In genomic region chr2:168454737-168455691, GRCh38 we compare ENCODE assay signal across 11 cellular contexts. TPM values are rescaled to one million over a fixed set of nuclear protein-coding genes. Genes with fewer than 3 reads are reported as not detected.
DNase-seq lines count a peak whose midpoint lies in the region; ATAC-seq and TF ChIP-seq lines count a peak whose summit lies in the region.
"Had no signal": no experiment of that assay in that cellular context is flagged by ENCODE, and none has a peak within 500 bp of the region (broad histone marks: within the 10 kb centered on the region; RNA-seq: fewer than 3 reads in every experiment).

No MANE protein-coding gene starts in this region.

- peaks cover 26% of the 10 kb centered on the region for H3K4me1 Mint-ChIP-seq in mesothelial cell of epicardium

- BruUV-seq in HCT116 (replicated peaks; lab: Mats Ljungman, UMichigan) = TSS peak; percentile 83

- no peak overlapping the region for H2BK15ac ChIP-seq in mesendoderm (replicated peaks; ENCODE audit: low read depth)

- H3K9me3 Mint-ChIP-seq in mesothelial cell of epicardium = no peaks in the 10 kb centered on the region
- H3K9me3 Mint-ChIP-seq: dendritic cell treated with granulocyte-macrophage colony-stimulating factor and Interleukin-4, amounts not matched to agents 40 ng/mL and 50 ng/mL, for 4 days; stimulated activated naive B cell treated with anti-CD40 and anti-IgM and Interleukin-4, amounts not matched to agents 10 μg/mL and 1 μg/mL and 100 μg/mL, for 72 hours; WTC11 had no signal

- no peak for ATAC-seq in HCT116

- peak overlapping the region; percentile 85 for H3K18ac ChIP-seq in mesendoderm (ENCODE audit: low read length)

- POLR2A ChIA-PET in HCT116 (lab: Charles Lee) = interaction anchor here (0.7 kb wide), 1 partner anchor 1365 kb away, joined by 4 read pairs; no protein-coding TSS in a partner anchor

- RAD21 ChIA-PET in HCT116 (lab: Charles Lee; ENCODE audit: low non-redundant PET in 1 of 2, low total read pairs in 2 of 2, uncharacterized antibody in 2 of 2, unreplicated experiment in 2 of 2) = no interaction called here

- no peak overlapping the region for H4K8ac ChIP-seq in mesendoderm (ENCODE audit: low read depth, low read length)

- WGBS in mesendoderm (ENCODE audit: extremely low coverage, insufficient coverage, low lambda C conversion rate) = no CpG with 5 or more reads among the region's 7 CpGs

- H3K4me2 ChIP-seq in HCT116 (ENCODE audit: low read length) (peak overlapping the region; percentile 80), mesendoderm (ENCODE audit: low read length) (peak overlapping the region; percentile 17), Karpas-422 (ENCODE audit: low read depth, low read length, poor library complexity, severe bottlenecking) (no peak overlapping the region)

- no peak overlapping the region for H2AK5ac ChIP-seq in mesendoderm (ENCODE audit: low read length)

- peaks cover 2% of the 10 kb centered on the region for H3K79me1 ChIP-seq in mesendoderm (ENCODE audit: low read length)

- no peak overlapping the region for H3K27ac ChIP-seq in ACC112 (ENCODE audit: low read depth, low read length)
- H3K27ac ChIP-seq in HCT116 (ENCODE audit: low read depth, low read length) = no peak overlapping the region
- no peak overlapping the region for H3K27ac ChIP-seq in mesendoderm (ENCODE audit: low read depth, low read length)
- H3K27ac ChIP-seq in Karpas-422 (ENCODE audit: low read length) = no peak overlapping the region

- H3K56ac ChIP-seq in mesendoderm (ENCODE audit: low read length) = peak overlapping the region; percentile 91

- H3K23ac ChIP-seq in mesendoderm (ENCODE audit: low read length) = no peak overlapping the region

- H3K36me3 Mint-ChIP-seq in mesothelial cell of epicardium = no peaks in the 10 kb centered on the region
- H3K36me3 Mint-ChIP-seq: WTC11 had no signal

- no peak overlapping the region for H4K5ac ChIP-seq in mesendoderm (ENCODE audit: low read length)

- H3K79me2 ChIP-seq in ACC112 (ENCODE audit: control insufficient read depth, insufficient read depth, low read length, unreplicated experiment) (peaks cover 36% of the 10 kb centered on the region), HCT116 (ENCODE audit: insufficient read depth, low read length) (peaks cover 32% of the 10 kb centered on the region), mesendoderm (ENCODE audit: control insufficient read depth, insufficient read depth, low read length) (peaks cover 16% of the 10 kb centered on the region), Karpas-422 (ENCODE audit: low read length) (no peaks in the 10 kb centered on the region)

- no peak overlapping the region for H3K27ac Mint-ChIP-seq in mesothelial cell of epicardium
- H3K27ac Mint-ChIP-seq: dendritic cell treated with granulocyte-macrophage colony-stimulating factor and Interleukin-4, amounts not matched to agents 40 ng/mL and 50 ng/mL, for 4 days; WTC11 had no signal

- H3K36me3 ChIP-seq in ACC112 (ENCODE audit: insufficient read depth, low read length) (no peaks in the 10 kb centered on the region), HCT116 (ENCODE audit: control insufficient read depth in 1 of 2, insufficient read depth in 2 of 2, low read length in 2 of 2) (no peaks in the 10 kb centered on the region), mesendoderm (ENCODE audit: control insufficient read depth, insufficient read depth, low read length) (no peaks in the 10 kb centered on the region), Karpas-422 (ENCODE audit: insufficient read depth, low read length) (no peaks in the 10 kb centered on the region)

- TF ChIP-seq CTCF in HCT116 (IDR thresholded peaks at IDR 0.05 in 2 of 3, conservative IDR thresholded peaks at IDR 0.05 in 1 of 3; ENCODE audit: borderline replicate concordance in 1 of 3, insufficient read depth in 1 of 3, low read depth in 2 of 3, low read length in 2 of 3) (no peak), astrocyte of the spinal cord (IDR thresholded peaks at IDR 0.05; ENCODE audit: low read depth, low read length) (no peak), mesothelial cell of epicardium (IDR thresholded peaks at IDR 0.05; ENCODE audit: unreplicated experiment) (no peak)

- H3K4me3 ChIP-seq in ACC112 (ENCODE audit: low read depth, low read length) (peak overlapping the region; percentile 98), HCT116 (replicated peaks in 1 of 2; ENCODE audit: low read depth in 1 of 2, low read length in 2 of 2) (peak overlapping the region; percentile 45 to 78), astrocyte of the spinal cord (ENCODE audit: low read depth, low read length) (peak overlapping the region; percentile 56), mesendoderm (ENCODE audit: low read length) (no peak overlapping the region), Karpas-422 (ENCODE audit: low read length) (no peak overlapping the region)

- H2BK120ac ChIP-seq in mesendoderm (ENCODE audit: low read depth, low read length) = no peak overlapping the region

- DNase-seq in HCT116 (ENCODE audit: low read depth, low spot score) (no peak), astrocyte of the spinal cord (ENCODE audit: low read depth, low spot score) (no peak), mesendoderm (no peak), NCI-H226 (no peak), mesothelial cell of epicardium (ENCODE audit: low spot score in 2 of 2, unreplicated experiment in 2 of 2) (no peak), NCI-H1105 treated with DMSO at 0.1 percent for 48 hours (lab: John Stamatoyannopoulos, UW) (no peak), Karpas-422 (no peak)

- peak overlapping the region; percentile 73 for H3K9ac ChIP-seq in HCT116 (ENCODE audit: low read length)
- peak overlapping the region; percentile 73 for H3K9ac ChIP-seq in mesendoderm (ENCODE audit: low read length)
- H3K9ac ChIP-seq in Karpas-422 (ENCODE audit: low read length) = no peak overlapping the region

- H3K9me3 ChIP-seq in HCT116 (ENCODE audit: control insufficient read depth in 1 of 2, insufficient read depth in 1 of 2, low read depth in 1 of 2, low read length in 2 of 2) = no peaks in the 10 kb centered on the region
- H3K9me3 ChIP-seq in Karpas-422 (ENCODE audit: low read length) = no peaks in the 10 kb centered on the region

- H3K27me3 Mint-ChIP-seq in mesothelial cell of epicardium (ENCODE audit: low read depth) = no peaks in the 10 kb centered on the region
- H3K27me3 Mint-ChIP-seq: dendritic cell treated with granulocyte-macrophage colony-stimulating factor and Interleukin-4, amounts not matched to agents 40 ng/mL and 50 ng/mL, for 4 days; stimulated activated naive B cell treated with anti-CD40 and anti-IgM and Interleukin-4, amounts not matched to agents 10 μg/mL and 1 μg/mL and 100 μg/mL, for 72 hours had no signal

- peaks cover 20% of the 10 kb centered on the region for H3K4me1 ChIP-seq in ACC112 (ENCODE audit: control insufficient read depth, insufficient read depth, low read length, unreplicated experiment)
- peaks cover 0 to 21% of the 10 kb centered on the region in 2 experiments; a peak in 2 of 4 replicates for H3K4me1 ChIP-seq in HCT116 (ENCODE audit: control insufficient read depth in 1 of 2, insufficient read depth in 2 of 2, low read length in 2 of 2)
- no peaks in the 10 kb centered on the region for H3K4me1 ChIP-seq in mesendoderm (ENCODE audit: control insufficient read depth, low read depth, low read length)
- no peaks in the 10 kb centered on the region for H3K4me1 ChIP-seq in Karpas-422 (ENCODE audit: low read length)

- peak overlapping the region; percentile 75 for H2AFZ ChIP-seq in ACC112 (ENCODE audit: low read length, unreplicated experiment)
- no peak overlapping the region for H2AFZ ChIP-seq in HCT116 (ENCODE audit: low read depth, low read length, poor library complexity, severe bottlenecking)
- H2AFZ ChIP-seq in Karpas-422 (ENCODE audit: low read length) = no peak overlapping the region

- H3K27me3 ChIP-seq in ACC112 (ENCODE audit: insufficient read depth, low read length) (no peaks in the 10 kb centered on the region), HCT116 (ENCODE audit: insufficient read depth, low read length) (no peaks in the 10 kb centered on the region), mesendoderm (ENCODE audit: insufficient read depth, low read length, poor library complexity) (no peaks in the 10 kb centered on the region), Karpas-422 (ENCODE audit: low read length) (0 out of 2 replicates have a peak, but pooled peaks cover 2% of the 10 kb centered on the region)

- intact Hi-C loops in HCT116 (cut with micrococcal nuclease) = no loop called here

- H4K20me1 ChIP-seq in HCT116 (ENCODE audit: insufficient read depth) (no peaks in the 10 kb centered on the region), Karpas-422 (ENCODE audit: insufficient read depth, low read depth, low read length) (no peaks in the 10 kb centered on the region)

- H3K4ac ChIP-seq in mesendoderm (ENCODE audit: low read depth, low read length) = no peak overlapping the region

- CTCF ChIA-PET in HCT116 (lab: Charles Lee) = no interaction called here

- no peak overlapping the region for H2BK5ac ChIP-seq in mesendoderm (ENCODE audit: low read length)

- no peak for TF ChIP-seq POLR2A in HCT116 (IDR thresholded peaks at IDR 0.05; ENCODE audit: borderline replicate concordance, extremely low read depth, insufficient read depth, insufficient read length)

- no peak overlapping the region for H3K4me3 Mint-ChIP-seq in mesothelial cell of epicardium
- H3K4me3 Mint-ChIP-seq: dendritic cell treated with granulocyte-macrophage colony-stimulating factor and Interleukin-4, amounts not matched to agents 40 ng/mL and 50 ng/mL, for 4 days; stimulated activated naive B cell treated with anti-CD40 and anti-IgM and Interleukin-4, amounts not matched to agents 10 μg/mL and 1 μg/mL and 100 μg/mL, for 72 hours; WTC11 had no signal

- in situ Hi-C loops in astrocyte of the spinal cord (cut with HindIII; ENCODE audit: low sequenced_read_pairs) = no loop called here

- H3K9me2 ChIP-seq in HCT116 (ENCODE audit: insufficient read depth) = no peaks in the 10 kb centered on the region
- no peaks in the 10 kb centered on the region for H3K9me2 ChIP-seq in Karpas-422 (replicated peaks; ENCODE audit: insufficient read depth, low read length)

- TF ChIP-seq RAD21 in HCT116 (IDR thresholded peaks at IDR 0.05; ENCODE audit: low read depth) = no peak

TF ChIP-seq in HCT116, 20 proteins besides CTCF, POLR2A, EP300 and RAD21:
- TF ChIP-seq TCF7L2 (IDR thresholded peaks at IDR 0.05; ENCODE audit: borderline replicate concordance, extremely low read depth, insufficient read depth, insufficient read length) = no peak
- TF ChIP-seq ZFX (IDR thresholded peaks at IDR 0.05) = no peak
- 0 out of 2 replicates have a peak, but pooled peaks have one; percentile 62 for TF ChIP-seq CBX3 (IDR thresholded peaks at IDR 0.05; ENCODE audit: low read depth)

RNA-seq across cellular contexts. Expression of gene CERS6, which starts 1.1 kb away (rescaled TPM):
- total RNA-seq in HCT116 (2021; ENCODE audit: unreplicated experiment) = 37.0 TPM
- polyA plus RNA-seq in HCT116 (2012) = 8.9 and 12.0 TPM in 2 replicates
- polyA plus RNA-seq in mesendoderm (2013, experiment 1 of 2) = 19.8 TPM
- 19.5 TPM for polyA plus RNA-seq in mesendoderm (2013, experiment 2 of 2)
- 66.1 to 67.4 TPM (median 66.5 TPM) in 3 replicates for total RNA-seq in mesothelial cell of epicardium
- not detected in 2 replicates for total RNA-seq in Karpas-422 (2014; rRNA removed; shearing (Covaris generic); ENCODE audit: low replicate concordance)

Comparison
In these comparisons a context has a peak if more than half of its experiments do, and no peak if none do; other contexts are left out.
1. H3K4me3 ChIP-seq: peak in ACC112 (single experiment), HCT116 (2 of 2) and astrocyte of the spinal cord (single experiment); none in mesendoderm (single experiment) and Karpas-422 (single experiment).
2. RNA of gene CERS6, which starts 1.1 kb away (total RNA-seq): 66.1 to 67.4 TPM in mesothelial cell of epicardium and 37.0 TPM in HCT116 (single experiment); not detected in Karpas-422; every median in the first group is over 10 times any median in the second.